In the genomic region with DNA sequence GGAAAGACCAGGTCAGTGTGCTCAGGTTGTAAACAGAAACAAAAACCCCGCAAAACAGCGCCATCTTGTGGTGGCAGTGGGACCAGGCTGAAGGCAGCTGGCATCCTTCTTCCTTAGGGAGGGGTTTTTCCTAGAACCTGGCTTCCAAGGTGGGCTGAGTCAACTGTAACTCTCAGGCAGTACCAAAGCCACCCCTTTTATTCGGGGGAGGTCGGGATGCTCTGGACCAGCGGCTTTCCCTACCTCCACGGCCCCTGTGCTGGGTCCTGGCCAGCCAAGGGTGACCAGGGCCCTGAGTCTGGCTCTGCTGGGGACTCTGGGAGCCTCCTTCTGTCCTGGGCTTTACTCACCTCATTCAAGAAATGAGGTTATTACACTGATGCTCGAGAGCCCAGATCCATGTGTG, we compare ENCODE assay signal across 1 cellular context.
TF ChIP-seq lines count a peak whose summit lies in the region.

No MANE protein-coding gene starts in this region.

TF ChIP-seq in HepG2, 621 proteins besides CTCF, POLR2A, EP300 and RAD21 (continued from another document):
- TF ChIP-seq, protein P1, sequence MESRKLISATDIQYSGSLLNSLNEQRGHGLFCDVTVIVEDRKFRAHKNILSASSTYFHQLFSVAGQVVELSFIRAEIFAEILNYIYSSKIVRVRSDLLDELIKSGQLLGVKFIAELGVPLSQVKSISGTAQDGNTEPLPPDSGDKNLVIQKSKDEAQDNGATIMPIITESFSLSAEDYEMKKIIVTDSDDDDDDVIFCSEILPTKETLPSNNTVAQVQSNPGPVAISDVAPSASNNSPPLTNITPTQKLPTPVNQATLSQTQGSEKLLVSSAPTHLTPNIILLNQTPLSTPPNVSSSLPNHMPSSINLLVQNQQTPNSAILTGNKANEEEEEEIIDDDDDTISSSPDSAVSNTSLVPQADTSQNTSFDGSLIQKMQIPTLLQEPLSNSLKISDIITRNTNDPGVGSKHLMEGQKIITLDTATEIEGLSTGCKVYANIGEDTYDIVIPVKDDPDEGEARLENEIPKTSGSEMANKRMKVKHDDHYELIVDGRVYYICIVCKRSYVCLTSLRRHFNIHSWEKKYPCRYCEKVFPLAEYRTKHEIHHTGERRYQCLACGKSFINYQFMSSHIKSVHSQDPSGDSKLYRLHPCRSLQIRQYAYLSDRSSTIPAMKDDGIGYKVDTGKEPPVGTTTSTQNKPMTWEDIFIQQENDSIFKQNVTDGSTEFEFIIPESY (CRISPR knock-in tag; IDR thresholded peaks at IDR 0.05) = 0 out of 2 replicates have a peak, but pooled peaks have one; percentile 42
- 0 out of 2 replicates have a peak, but pooled peaks have one; percentile 55 for TF ChIP-seq ZNF850 (CRISPR knock-in tag; conservative IDR thresholded peaks at IDR 0.05)
